ENCODE assay signal across 2 cellular contexts in the genomic region with DNA sequence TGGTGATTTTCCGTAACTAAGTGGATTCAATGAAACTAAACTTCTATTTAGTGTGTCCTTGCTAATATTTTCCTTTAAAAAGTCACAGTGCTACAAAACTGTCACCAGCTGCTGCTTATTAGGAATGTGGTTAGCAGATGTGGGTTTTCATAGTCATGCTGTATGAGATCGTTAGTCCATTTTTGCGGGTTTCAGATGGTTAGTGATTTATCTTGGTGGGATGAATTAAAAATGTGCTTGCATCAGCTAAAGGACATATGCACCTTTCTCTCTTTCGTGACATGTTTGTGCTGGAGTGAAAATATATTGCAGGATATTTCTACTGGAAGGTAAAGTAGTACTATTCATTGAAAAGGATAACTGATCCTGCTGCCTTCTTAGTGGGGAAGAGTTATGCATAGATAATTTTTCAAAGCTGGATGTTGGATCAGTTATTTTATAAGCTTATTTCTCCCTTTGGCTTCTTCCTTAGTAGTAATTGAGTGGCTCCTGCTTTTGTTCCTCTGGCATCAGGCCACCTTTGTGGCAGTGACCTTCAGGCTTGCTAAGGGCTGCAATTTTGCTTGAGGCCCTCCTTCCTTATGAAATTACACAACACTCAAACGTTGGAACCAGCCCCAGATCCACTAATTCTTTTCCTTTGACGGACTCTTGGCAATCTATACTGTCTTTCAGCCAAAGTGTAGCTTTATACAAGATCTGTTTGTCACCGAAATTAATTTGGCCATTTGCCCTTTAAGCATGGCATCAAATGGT.
TF ChIP-seq lines count a peak whose summit lies in the region.

No MANE protein-coding gene starts in this region.

TF ChIP-seq in K562, 482 proteins besides CTCF, POLR2A, EP300 and RAD21 (continues in another document):
- TF ChIP-seq FOXP1 (CRISPR knock-in tag; IDR thresholded peaks at IDR 0.05) (no peak), MEIS2 (IDR thresholded peaks at IDR 0.05; ENCODE audit: partially characterized antibody) (peak; percentile 10), TOE1 (IDR thresholded peaks at IDR 0.05; ENCODE audit: borderline replicate concordance) (no peak), TOE1 (CRISPR knock-in tag; IDR thresholded peaks at IDR 0.05; ENCODE audit: borderline replicate concordance, low read depth) (no peak), ZFP1 (CRISPR knock-in tag; IDR thresholded peaks at IDR 0.05) (no peak), CEBPB (tag; IDR thresholded peaks at IDR 0.05) (peak; percentile 33; the same call in 1 of the 2 replicates), ZNF77 (CRISPR knock-in tag; IDR thresholded peaks at IDR 0.05) (no peak), CBFA2T2 (conservative IDR thresholded peaks at IDR 0.05) (no peak), NFIC (IDR thresholded peaks at IDR 0.05) (no peak), ELF2 (CRISPR knock-in tag; IDR thresholded peaks at IDR 0.05) (no peak), MXD1 (CRISPR knock-in tag; IDR thresholded peaks at IDR 0.05; ENCODE audit: borderline replicate concordance, poor library complexity, severe bottlenecking) (no peak), STAG1 (CRISPR knock-in tag; IDR thresholded peaks at IDR 0.05; ENCODE audit: borderline replicate concordance) (no peak), CC2D1A (IDR thresholded peaks at IDR 0.05) (no peak), ZNF184 (CRISPR knock-in tag; IDR thresholded peaks at IDR 0.05) (no peak), TFE3 (CRISPR knock-in tag; IDR thresholded peaks at IDR 0.05) (no peak), TBL1XR1 (IDR thresholded peaks at IDR 0.05; ENCODE audit: low read length in 2 of 2) (no peak), PCBP1 (IDR thresholded peaks at IDR 0.05; ENCODE audit: low read depth, low read length, poor library complexity, severe bottlenecking) (no peak), MAFK (IDR thresholded peaks at IDR 0.05; ENCODE audit: low read length) (peak; percentile 34; the same call in 1 of the 2 replicates), MAFF (IDR thresholded peaks at IDR 0.05; ENCODE audit: low read length) (peak; percentile 17; the same call in 1 of the 2 replicates), ZC3H4 (CRISPR knock-in tag; IDR thresholded peaks at IDR 0.05; ENCODE audit: borderline replicate concordance) (no peak), RBM14 (IDR thresholded peaks at IDR 0.05; ENCODE audit: borderline replicate concordance, insufficient read depth, low read depth, low read length) (no peak), CEBPG (CRISPR knock-in tag; IDR thresholded peaks at IDR 0.05) (no peak), CEBPG (tag; conservative IDR thresholded peaks at IDR 0.05 in 1 of 2, IDR thresholded peaks at IDR 0.05 in 1 of 2) (peak in 1 of 2 experiments; percentile 35; a peak in 1 of 4 replicates), NR1H2 (CRISPR knock-in tag; IDR thresholded peaks at IDR 0.05) (no peak), ZNF785 (CRISPR knock-in tag; IDR thresholded peaks at IDR 0.05) (no peak), C11orf30 (IDR thresholded peaks at IDR 0.05; ENCODE audit: low read depth) (0 out of 2 replicates have a peak, but pooled peaks have one; percentile 42), ZNF778 (CRISPR knock-in tag; IDR thresholded peaks at IDR 0.05) (no peak), CAMTA2 (CRISPR knock-in tag; conservative IDR thresholded peaks at IDR 0.05) (no peak), MAFG (tag; conservative IDR thresholded peaks at IDR 0.05) (0 out of 2 replicates have a peak, but pooled peaks have one; percentile 27), ARNT (IDR thresholded peaks at IDR 0.05) (no peak)
- TF ChIP-seq, protein P1, sequence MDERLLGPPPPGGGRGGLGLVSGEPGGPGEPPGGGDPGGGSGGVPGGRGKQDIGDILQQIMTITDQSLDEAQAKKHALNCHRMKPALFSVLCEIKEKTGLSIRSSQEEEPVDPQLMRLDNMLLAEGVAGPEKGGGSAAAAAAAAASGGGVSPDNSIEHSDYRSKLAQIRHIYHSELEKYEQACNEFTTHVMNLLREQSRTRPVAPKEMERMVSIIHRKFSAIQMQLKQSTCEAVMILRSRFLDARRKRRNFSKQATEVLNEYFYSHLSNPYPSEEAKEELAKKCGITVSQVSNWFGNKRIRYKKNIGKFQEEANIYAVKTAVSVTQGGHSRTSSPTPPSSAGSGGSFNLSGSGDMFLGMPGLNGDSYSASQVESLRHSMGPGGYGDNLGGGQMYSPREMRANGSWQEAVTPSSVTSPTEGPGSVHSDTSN (CRISPR knock-in tag; IDR thresholded peaks at IDR 0.05; ENCODE audit: low read depth) = no peak
- TF ChIP-seq, protein P1 (tag; conservative IDR thresholded peaks at IDR 0.05; ENCODE audit: low read depth) = 0 out of 2 replicates have a peak, but pooled peaks have one; percentile 22
- TF ChIP-seq, protein P2, sequence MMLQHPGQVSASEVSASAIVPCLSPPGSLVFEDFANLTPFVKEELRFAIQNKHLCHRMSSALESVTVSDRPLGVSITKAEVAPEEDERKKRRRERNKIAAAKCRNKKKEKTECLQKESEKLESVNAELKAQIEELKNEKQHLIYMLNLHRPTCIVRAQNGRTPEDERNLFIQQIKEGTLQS (IDR thresholded peaks at IDR 0.05) = no peak
- TF ChIP-seq, protein P2 (CRISPR knock-in tag; conservative IDR thresholded peaks at IDR 0.05) = no peak

TF ChIP-seq in HepG2, 621 proteins besides CTCF, POLR2A, EP300 and RAD21:
- TF ChIP-seq SP1 (IDR thresholded peaks at IDR 0.05) (no peak), SP1 (CRISPR knock-in tag; IDR thresholded peaks at IDR 0.05) (no peak), SOX6 (IDR thresholded peaks at IDR 0.05) (no peak), SOX6 (CRISPR knock-in tag; IDR thresholded peaks at IDR 0.05) (0 out of 2 replicates have a peak, but pooled peaks have one; percentile 24), ZFAT (CRISPR knock-in tag; conservative IDR thresholded peaks at IDR 0.05) (no peak), PHF21A (CRISPR knock-in tag; IDR thresholded peaks at IDR 0.05) (no peak), GATAD2A (CRISPR knock-in tag; IDR thresholded peaks at IDR 0.05) (peak; percentile 52; the same call in 1 of the 2 replicates), KLF6 (CRISPR knock-in tag; IDR thresholded peaks at IDR 0.05) (no peak), CEBPG (CRISPR knock-in tag; IDR thresholded peaks at IDR 0.05) (peak; percentile 52; the same call in 1 of the 2 replicates), MAFK (conservative IDR thresholded peaks at IDR 0.05 in 1 of 2, IDR thresholded peaks at IDR 0.05 in 1 of 2; ENCODE audit: low read length in 2 of 2) (peak; percentile 81 to 83), MAFF (IDR thresholded peaks at IDR 0.05; ENCODE audit: low read depth, low read length) (peak; percentile 63; the same call in 1 of the 2 replicates), CEBPB (IDR thresholded peaks at IDR 0.05; ENCODE audit: borderline replicate concordance, low read depth, low read length) (peak; percentile 70), TIGD3 (CRISPR knock-in tag; IDR thresholded peaks at IDR 0.05; ENCODE audit: borderline replicate concordance) (no peak), SOX13 (IDR thresholded peaks at IDR 0.05) (no peak), SOX13 (CRISPR knock-in tag; conservative IDR thresholded peaks at IDR 0.05 in 1 of 2, IDR thresholded peaks at IDR 0.05 in 1 of 2) (peak in 1 of 2 experiments; percentile 63; a peak in 2 of 4 replicates), IRX3 (CRISPR knock-in tag; IDR thresholded peaks at IDR 0.05; ENCODE audit: borderline replicate concordance, low read depth) (no peak)
- TF ChIP-seq, protein P3, sequence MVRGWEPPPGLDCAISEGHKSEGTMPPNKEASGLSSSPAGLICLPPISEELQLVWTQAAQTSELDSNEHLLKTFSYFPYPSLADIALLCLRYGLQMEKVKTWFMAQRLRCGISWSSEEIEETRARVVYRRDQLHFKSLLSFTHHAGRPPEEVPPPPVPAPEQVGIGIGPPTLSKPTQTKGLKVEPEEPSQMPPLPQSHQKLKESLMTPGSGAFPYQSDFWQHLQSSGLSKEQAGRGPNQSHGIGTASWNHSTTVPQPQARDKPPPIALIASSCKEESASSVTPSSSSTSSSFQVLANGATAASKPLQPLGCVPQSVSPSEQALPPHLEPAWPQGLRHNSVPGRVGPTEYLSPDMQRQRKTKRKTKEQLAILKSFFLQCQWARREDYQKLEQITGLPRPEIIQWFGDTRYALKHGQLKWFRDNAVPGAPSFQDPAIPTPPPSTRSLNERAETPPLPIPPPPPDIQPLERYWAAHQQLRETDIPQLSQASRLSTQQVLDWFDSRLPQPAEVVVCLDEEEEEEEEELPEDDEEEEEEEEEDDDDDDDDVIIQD (CRISPR knock-in tag; IDR thresholded peaks at IDR 0.05; ENCODE audit: low read depth) = no peak
- TF ChIP-seq, protein P4, sequence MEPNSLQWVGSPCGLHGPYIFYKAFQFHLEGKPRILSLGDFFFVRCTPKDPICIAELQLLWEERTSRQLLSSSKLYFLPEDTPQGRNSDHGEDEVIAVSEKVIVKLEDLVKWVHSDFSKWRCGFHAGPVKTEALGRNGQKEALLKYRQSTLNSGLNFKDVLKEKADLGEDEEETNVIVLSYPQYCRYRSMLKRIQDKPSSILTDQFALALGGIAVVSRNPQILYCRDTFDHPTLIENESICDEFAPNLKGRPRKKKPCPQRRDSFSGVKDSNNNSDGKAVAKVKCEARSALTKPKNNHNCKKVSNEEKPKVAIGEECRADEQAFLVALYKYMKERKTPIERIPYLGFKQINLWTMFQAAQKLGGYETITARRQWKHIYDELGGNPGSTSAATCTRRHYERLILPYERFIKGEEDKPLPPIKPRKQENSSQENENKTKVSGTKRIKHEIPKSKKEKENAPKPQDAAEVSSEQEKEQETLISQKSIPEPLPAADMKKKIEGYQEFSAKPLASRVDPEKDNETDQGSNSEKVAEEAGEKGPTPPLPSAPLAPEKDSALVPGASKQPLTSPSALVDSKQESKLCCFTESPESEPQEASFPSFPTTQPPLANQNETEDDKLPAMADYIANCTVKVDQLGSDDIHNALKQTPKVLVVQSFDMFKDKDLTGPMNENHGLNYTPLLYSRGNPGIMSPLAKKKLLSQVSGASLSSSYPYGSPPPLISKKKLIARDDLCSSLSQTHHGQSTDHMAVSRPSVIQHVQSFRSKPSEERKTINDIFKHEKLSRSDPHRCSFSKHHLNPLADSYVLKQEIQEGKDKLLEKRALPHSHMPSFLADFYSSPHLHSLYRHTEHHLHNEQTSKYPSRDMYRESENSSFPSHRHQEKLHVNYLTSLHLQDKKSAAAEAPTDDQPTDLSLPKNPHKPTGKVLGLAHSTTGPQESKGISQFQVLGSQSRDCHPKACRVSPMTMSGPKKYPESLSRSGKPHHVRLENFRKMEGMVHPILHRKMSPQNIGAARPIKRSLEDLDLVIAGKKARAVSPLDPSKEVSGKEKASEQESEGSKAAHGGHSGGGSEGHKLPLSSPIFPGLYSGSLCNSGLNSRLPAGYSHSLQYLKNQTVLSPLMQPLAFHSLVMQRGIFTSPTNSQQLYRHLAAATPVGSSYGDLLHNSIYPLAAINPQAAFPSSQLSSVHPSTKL (CRISPR knock-in tag; IDR thresholded peaks at IDR 0.05) = peak; percentile 46; the same call in 1 of the 2 replicates
